ENCODE assay signal across 13 cellular contexts in the genomic region with DNA sequence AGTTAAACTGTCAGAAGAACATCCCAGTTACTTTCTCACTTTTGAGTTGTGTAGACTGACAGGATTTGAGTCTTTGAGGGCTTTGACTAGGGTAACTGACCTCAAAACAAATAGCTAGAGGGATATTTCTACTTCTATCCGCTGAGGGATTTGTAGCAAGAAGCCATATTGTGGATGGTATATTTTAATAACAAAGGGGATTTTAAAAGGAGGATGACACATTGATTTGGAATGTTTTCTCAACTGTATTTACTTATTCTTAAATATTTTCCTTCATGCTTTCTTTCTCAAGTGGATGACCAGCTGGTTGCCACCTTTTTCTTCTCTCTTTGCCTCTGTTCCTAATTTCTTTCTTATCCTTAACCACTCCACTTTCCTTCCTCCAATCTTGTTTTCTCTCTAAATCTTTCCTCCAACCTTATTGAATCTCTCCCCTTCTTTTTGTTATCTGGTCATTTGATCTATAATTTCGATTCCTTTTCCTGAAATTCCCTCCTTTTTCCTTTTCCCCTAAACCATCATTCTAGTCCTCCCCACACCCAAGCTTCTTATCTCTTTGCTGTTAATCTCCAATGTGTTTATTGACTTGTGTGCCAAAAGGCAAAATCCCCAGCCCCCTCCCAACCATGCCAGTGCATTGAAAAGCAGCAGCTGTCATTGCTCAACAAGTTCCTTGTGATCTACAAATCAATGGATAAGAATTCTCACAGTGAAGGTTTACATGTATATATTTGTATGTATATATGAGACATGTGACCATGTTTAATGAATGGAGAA.
DNase-seq lines count a peak whose midpoint lies in the region; ATAC-seq and FAIRE-seq lines count a peak whose summit lies in the region.
"Had no signal": no experiment of that assay in that cellular context is flagged by ENCODE, and none has a peak within 500 bp of the region (broad histone marks: within the 10 kb centered on the region; RNA-seq: fewer than 3 reads in every experiment).

No MANE protein-coding gene starts in this region.

- no peak overlapping the region for H3K27ac ChIP-seq in iPS-20b (ENCODE audit: low read length)
- H3K27ac ChIP-seq in stomach smooth muscle (ENCODE audit: low read length): peak overlapping the region; percentile 77
- H3K27ac ChIP-seq: HL-60 had no signal

- DNase-seq in HTR-8/SVneo (ENCODE audit: insufficient read length, low spot score) (peak; percentile 56), astrocyte of the hippocampus (ENCODE audit: low read depth, low spot score) (peak; percentile 46), SHP77 (lab: John Stamatoyannopoulos, UW) (no peak), activated T-cell treated with anti-CD3 and anti-CD28 coated beads for 4 hours (no peak)
- DNase-seq: activated CD4-positive, CD25-positive, alpha-beta regulatory T cell; activated gamma-delta T cell; effector memory CD4-positive, alpha-beta T cell; NCI-H187; stimulated activated naive CD4-positive, alpha-beta T cell had no signal

- peak overlapping the region; percentile 45 for H3K9ac ChIP-seq in iPS-20b (ENCODE audit: low read depth, low read length)
- no peak overlapping the region for H3K9ac ChIP-seq in stomach smooth muscle (ENCODE audit: low read length in 2 of 2)

- ATAC-seq in HG03135 (IDR thresholded peaks at IDR 0.05; ENCODE audit: unreplicated experiment): no peak

- H3K4me1 ChIP-seq in iPS-20b (ENCODE audit: insufficient read depth, low read length) (peaks cover 33% of the 10 kb centered on the region), stomach smooth muscle (ENCODE audit: control insufficient read depth, insufficient read depth, low read length) (peaks cover 17% of the 10 kb centered on the region)

- H3K27me3 ChIP-seq in iPS-20b (ENCODE audit: insufficient read depth, low read length): no peaks in the 10 kb centered on the region
- H3K27me3 ChIP-seq in stomach smooth muscle (ENCODE audit: control insufficient read depth in 1 of 2, insufficient read depth in 2 of 2, low read length in 2 of 2): no peaks in the 10 kb centered on the region

- peak; percentile 95 for FAIRE-seq in HTR-8/SVneo (lab: Jason Lieb, UNC)

- H3K9me3 ChIP-seq in iPS-20b (ENCODE audit: insufficient read depth, low read depth, low read length) (no peaks in the 10 kb centered on the region), stomach smooth muscle (ENCODE audit: control insufficient read depth in 2 of 2, low read length in 2 of 2) (no peaks in the 10 kb centered on the region)

- H3K36me3 ChIP-seq in iPS-20b (ENCODE audit: insufficient read depth, low read depth, low read length): no peaks in the 10 kb centered on the region
- H3K36me3 ChIP-seq in stomach smooth muscle (ENCODE audit: control insufficient read depth in 2 of 2, insufficient read depth in 2 of 2, low read length in 2 of 2): no peaks in the 10 kb centered on the region

- H3K4me3 ChIP-seq in iPS-20b (ENCODE audit: low read length) (peak overlapping the region; percentile 19; the same call in 1 of the 2 replicates), stomach smooth muscle (ENCODE audit: low read length in 2 of 2) (no peak overlapping the region)

Comparison
In these comparisons a context has a peak if more than half of its experiments do, and no peak if none do; other contexts are left out.
1. DNase-seq: peak in HTR-8/SVneo (single experiment) and astrocyte of the hippocampus (single experiment); none in SHP77 (0 of 2) and activated T-cell treated with anti-CD3 and anti-CD28 coated beads for 4 hours (single experiment).